ENCODE assay signal across 1 cellular context in the genomic region with DNA sequence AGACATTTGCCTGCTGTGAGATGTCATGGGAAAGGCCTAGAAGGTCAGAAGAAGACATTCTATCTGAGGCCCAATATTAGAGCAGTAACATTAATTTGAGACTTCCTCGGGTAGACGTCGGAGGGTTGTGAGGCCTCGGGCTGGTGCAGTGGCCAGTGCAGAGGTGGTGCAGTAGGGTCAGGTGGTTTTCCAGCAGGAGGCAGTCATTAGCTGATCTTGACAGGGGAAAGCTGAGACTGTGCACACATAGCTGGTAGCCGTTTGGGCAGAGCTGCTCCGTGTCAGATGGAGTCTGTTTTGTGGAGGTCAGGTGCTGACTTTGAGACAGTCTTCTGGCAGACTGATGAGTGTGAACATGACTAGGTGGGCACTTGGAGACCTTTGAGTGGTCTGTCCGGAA.
TF ChIP-seq lines count a peak whose summit lies in the region.

No MANE protein-coding gene starts in this region.

TF ChIP-seq in K562, 482 proteins besides CTCF, POLR2A, EP300 and RAD21 (continued from another document):
- TF ChIP-seq CTCFL (IDR thresholded peaks at IDR 0.05; ENCODE audit: borderline replicate concordance, insufficient read depth, low read depth, low read length, poor library complexity, severe bottlenecking) (no peak), ATF1 (CRISPR knock-in tag; IDR thresholded peaks at IDR 0.05) (no peak), ATF1 (tag; IDR thresholded peaks at IDR 0.05) (no peak), CHD7 (IDR thresholded peaks at IDR 0.05; ENCODE audit: low read depth, low read length) (no peak), CBX3 (IDR thresholded peaks at IDR 0.05; ENCODE audit: borderline replicate concordance in 1 of 2, low read length in 2 of 2) (no peak), MTA3 (IDR thresholded peaks at IDR 0.05; ENCODE audit: borderline replicate concordance) (no peak), SMARCE1 (IDR thresholded peaks at IDR 0.05) (no peak), RBM15 (IDR thresholded peaks at IDR 0.05; ENCODE audit: insufficient read depth, low read length) (no peak)
